9 cellular contexts compared by ENCODE assay signal in genomic region chr17:12395733-12396354, GRCh38.
DNase-seq lines count a peak whose midpoint lies in the region; ATAC-seq, FAIRE-seq and TF ChIP-seq lines count a peak whose summit lies in the region.
"Had no signal": no experiment of that assay in that cellular context is flagged by ENCODE, and none has a peak within 500 bp of the region (broad histone marks: within the 10 kb centered on the region; RNA-seq: fewer than 3 reads in every experiment).

No MANE protein-coding gene starts in this region.

- H3K36me3 Mint-ChIP-seq in nephron progenitor cell (ENCODE audit: low read depth): no peaks in the 10 kb centered on the region

- no peak overlapping the region for H3K27ac ChIP-seq in IMR-90 (ENCODE audit: insufficient read depth, low read length)
- no peak overlapping the region for H3K27ac ChIP-seq in GM12878 (ENCODE audit: control insufficient read depth, insufficient read depth)
- no peak overlapping the region for H3K27ac ChIP-seq in effector memory CD4-positive, alpha-beta T cell (ENCODE audit: insufficient read depth, low read length, poor library complexity, severe bottlenecking)

- H3K18ac ChIP-seq in IMR-90 (ENCODE audit: low read depth, low read length): no peak overlapping the region

- no peak for TF ChIP-seq POLR2A in IMR-90 (IDR thresholded peaks at IDR 0.05; ENCODE audit: low read depth, low read length)
- TF ChIP-seq POLR2A in GM12878 (IDR thresholded peaks at IDR 0.05; ENCODE audit: low read depth, low read length): no peak

- WGBS in IMR-90 (ENCODE audit: extremely low coverage in 2 of 2, insufficient read length in 1 of 2), 2 experiments: 71% methylated on average over 1 of the region's 5 CpGs; no CpG with 5 or more reads in 1 of the 2 experiments
- 27% methylated on average over 5 of the region's 5 CpGs for WGBS in GM12878 (ENCODE audit: insufficient coverage, insufficient replicate concordance, low lambda C conversion rate, missing lambda C conversion rate)

- no peak overlapping the region for H4K8ac ChIP-seq in IMR-90 (ENCODE audit: low read depth in 2 of 2, low read length in 2 of 2)

- H2AK9ac ChIP-seq in IMR-90 (replicated peaks; ENCODE audit: low read depth, low read length, poor library complexity): no peak overlapping the region

- RAD21 ChIA-PET in GM12878 (lab: Charles Lee; ENCODE audit: unreplicated experiment): interaction anchor here (1.2 to 1.6 kb wide), 3 partner anchors 150 to 347 kb away, joined by 3 to 4 read pairs (median 3); no protein-coding TSS in a partner anchor

- no peak overlapping the region for H2BK15ac ChIP-seq in IMR-90 (ENCODE audit: low read depth, low read length)

- no peak overlapping the region for H3K27ac Mint-ChIP-seq in nephron progenitor cell

- H4K5ac ChIP-seq in IMR-90 (ENCODE audit: low read depth, low read length): no peak overlapping the region

- dilution Hi-C loops in IMR-90 (cut with HindIII; ENCODE audit: low sequenced_read_pairs, unreplicated experiment): no loop called here

- H2BK5ac ChIP-seq in IMR-90 (ENCODE audit: low read depth, low read length, poor library complexity, severe bottlenecking): no peak overlapping the region

- in situ Hi-C loops in IMR-90 (cut with MboI; ENCODE audit: low sequenced_read_pairs) (no loop called here), GM12878 (cut with MboI) (no loop called here)

- intact Hi-C loops in IMR-90 (cut with micrococcal nuclease): no loop called here
- intact Hi-C loops in GM12878 (cut with micrococcal nuclease; ENCODE audit: unreplicated experiment): loop anchor here (2.0 to 10.0 kb wide), 3 partner anchors 75 to 269 kb away; partner anchors contain the start of gene MYOCD

- TF ChIP-seq CTCF in IMR-90 (conservative IDR thresholded peaks at IDR 0.05; ENCODE audit: low read depth, low read length): peak; percentile 32; the same call in 1 of the 2 replicates
- TF ChIP-seq CTCF in GM12878 (IDR thresholded peaks at IDR 0.05 in 2 of 3, conservative IDR thresholded peaks at IDR 0.05 in 1 of 3; ENCODE audit: control insufficient read depth in 2 of 3, extremely low read depth in 1 of 3, insufficient read depth in 1 of 3, low read depth in 3 of 3, low read length in 3 of 3): peak; percentile 47 to 63 (median 60)
- peak; percentile 41 for TF ChIP-seq CTCF in nephron progenitor cell (IDR thresholded peaks at IDR 0.05)

- no peak overlapping the region for H2BK20ac ChIP-seq in IMR-90 (ENCODE audit: low read depth, low read length)

- H3K79me1 ChIP-seq in IMR-90 (ENCODE audit: low read depth in 1 of 2, low read length in 2 of 2): no peaks in the 10 kb centered on the region

- H3K4me1 Mint-ChIP-seq in nephron progenitor cell: peaks cover 41% of the 10 kb centered on the region

- no peaks in the 10 kb centered on the region for H4K20me1 ChIP-seq in IMR-90 (ENCODE audit: insufficient read depth, low read length)
- no peaks in the 10 kb centered on the region for H4K20me1 ChIP-seq in GM12878 (ENCODE audit: control insufficient read depth, insufficient read depth)

- ATAC-seq in IMR-90 (ENCODE audit: low read depth) (no peak), GM12878 (peak; percentile 63)

- POLR2A ChIA-PET in IMR-90 (lab: Charles Lee; ENCODE audit: unreplicated experiment) (no interaction called here), GM12878 (lab: Charles Lee) (no interaction called here)

- H3K56ac ChIP-seq in IMR-90 (ENCODE audit: extremely low read depth, insufficient read depth, low read length): no peak overlapping the region

- CTCF ChIA-PET in IMR-90 (lab: Yijun Ruan, JAX): interaction anchor here (0.5 to 1.3 kb wide), 3 partner anchors 9 to 150 kb away, joined by 3 to 4 read pairs (median 3); no protein-coding TSS in a partner anchor
- CTCF ChIA-PET in GM12878 (lab: Yijun Ruan, JAX): interaction anchor here (0.9 to 1.4 kb wide), 10 partner anchors 10 to 346 kb away, joined by 3 to 6 read pairs (median 4); no protein-coding TSS in a partner anchor

- H3K4me3 ChIP-seq in IMR-90 (ENCODE audit: insufficient read depth, low read depth, low read length) (no peak overlapping the region), GM12878 (no peak overlapping the region)
- no peak overlapping the region for H3K4me3 ChIP-seq in effector memory CD4-positive, alpha-beta T cell (ENCODE audit: insufficient read depth, low read depth, low read length, poor library complexity, severe bottlenecking)

- no peaks in the 10 kb centered on the region for H3K9me1 ChIP-seq in IMR-90 (ENCODE audit: insufficient read depth, low read length)

- H3K27me3 ChIP-seq in IMR-90 (ENCODE audit: control insufficient read depth, insufficient read depth, low read length): no peaks in the 10 kb centered on the region
- no peaks in the 10 kb centered on the region for H3K27me3 ChIP-seq in GM12878 (replicated peaks in 1 of 2; ENCODE audit: control insufficient read depth in 2 of 2, insufficient read depth in 2 of 2, low read length in 1 of 2)
- H3K27me3 ChIP-seq in effector memory CD4-positive, alpha-beta T cell (replicated peaks; ENCODE audit: control insufficient read depth, insufficient read depth, low read length, poor library complexity, severe bottlenecking): no peaks in the 10 kb centered on the region

- H3K36me3 ChIP-seq in IMR-90 (ENCODE audit: control insufficient read depth, insufficient read depth, low read length) (no peaks in the 10 kb centered on the region), GM12878 (ENCODE audit: control insufficient read depth in 2 of 2, insufficient read depth in 2 of 2, low read length in 1 of 2) (no peaks in the 10 kb centered on the region)
- H3K36me3 ChIP-seq in effector memory CD4-positive, alpha-beta T cell (ENCODE audit: control insufficient read depth, insufficient read depth, low read length): no peaks in the 10 kb centered on the region

- no peak overlapping the region for H4K91ac ChIP-seq in IMR-90 (ENCODE audit: insufficient read depth, low read depth, low read length)

- no peak overlapping the region for H2AK5ac ChIP-seq in IMR-90 (ENCODE audit: low read depth, low read length)

- BruUV-seq in IMR-90 (replicated peaks; lab: Mats Ljungman, UMichigan) (no TSS peak), GM12878 (replicated peaks; lab: Mats Ljungman, UMichigan) (no TSS peak)

- SMC1A ChIA-PET in GM12878 (lab: Charles Lee; ENCODE audit: uncharacterized antibody, unreplicated experiment): interaction anchor here (0.9 to 2.1 kb wide), 6 partner anchors 53 to 608 kb away, joined by 3 to 5 read pairs (median 3); no protein-coding TSS in a partner anchor

- no peak for TF ChIP-seq EP300 in GM12878 (IDR thresholded peaks at IDR 0.05; ENCODE audit: borderline replicate concordance in 1 of 2, control insufficient read depth in 1 of 2, low read depth in 2 of 2, low read length in 2 of 2)

- TF ChIP-seq RAD21 in IMR-90 (IDR thresholded peaks at IDR 0.05; ENCODE audit: low read length) (peak; percentile 26; the same call in 1 of the 2 replicates), GM12878 (IDR thresholded peaks at IDR 0.05; ENCODE audit: insufficient read depth, low read depth, low read length) (peak; percentile 48; the same call in 1 of the 2 replicates)

- no peak overlapping the region for H3K14ac ChIP-seq in IMR-90 (replicated peaks; ENCODE audit: low read depth, low read length)

- H3K4ac ChIP-seq in IMR-90 (ENCODE audit: low read depth, low read length): no peak overlapping the region

- H2AFZ ChIP-seq in IMR-90 (replicated peaks; ENCODE audit: low read length, poor library complexity) (no peak overlapping the region), GM12878 (ENCODE audit: control insufficient read depth, low read depth, low read length) (no peak overlapping the region)

- H3K9me3 Mint-ChIP-seq in nephron progenitor cell: peaks cover 10% of the 10 kb centered on the region

- H3K79me2 ChIP-seq in GM12878 (ENCODE audit: control insufficient read depth, insufficient read depth, low read length): no peaks in the 10 kb centered on the region

- no peaks in the 10 kb centered on the region for H3K9me3 ChIP-seq in IMR-90 (ENCODE audit: control insufficient read depth, insufficient read depth, low read length)
- no peaks in the 10 kb centered on the region; the same call in 2 of the 3 replicates for H3K9me3 ChIP-seq in GM12878 (replicated peaks; ENCODE audit: control insufficient read depth, insufficient read depth, low read length)
- no peaks in the 10 kb centered on the region for H3K9me3 ChIP-seq in effector memory CD4-positive, alpha-beta T cell (ENCODE audit: control insufficient read depth, low read length)

- H3K9ac ChIP-seq in IMR-90 (ENCODE audit: low read depth, low read length) (no peak overlapping the region), GM12878 (ENCODE audit: control insufficient read depth, insufficient read depth, low read length) (no peak overlapping the region)

- no peak overlapping the region for H3K4me3 Mint-ChIP-seq in nephron progenitor cell

- no peaks in the 10 kb centered on the region for H3K4me1 ChIP-seq in IMR-90 (ENCODE audit: control insufficient read depth, insufficient read depth, low read length)
- H3K4me1 ChIP-seq in GM12878 (ENCODE audit: control insufficient read depth, insufficient read depth, low read length): no peaks in the 10 kb centered on the region
- no peaks in the 10 kb centered on the region for H3K4me1 ChIP-seq in effector memory CD4-positive, alpha-beta T cell (ENCODE audit: control insufficient read depth, insufficient read depth, low read length, poor library complexity, severe bottlenecking)

- FAIRE-seq in GM12878 (lab: Jason Lieb, UNC): no peak

- H2BK120ac ChIP-seq in IMR-90 (ENCODE audit: low read depth, low read length): no peak overlapping the region

- no peak overlapping the region for H3K23ac ChIP-seq in IMR-90 (ENCODE audit: low read depth, low read length)

- H3K27me3 Mint-ChIP-seq in nephron progenitor cell (ENCODE audit: low read depth, poor library complexity): no peaks in the 10 kb centered on the region

- no peak overlapping the region for H3K4me2 ChIP-seq in IMR-90 (ENCODE audit: low read depth, low read length)
- no peak overlapping the region for H3K4me2 ChIP-seq in GM12878 (ENCODE audit: control insufficient read depth, insufficient read depth)

- DNase-seq in DMS 273 (lab: John Stamatoyannopoulos, UW; ENCODE audit: unreplicated experiment) (peak; percentile 70), DMS 273 treated with DMSO at 0.1 percent for 48 hours (lab: John Stamatoyannopoulos, UW) (no peak), IMR-90 (no peak), GM12878 (ENCODE audit: low read depth, low spot score) (no peak), nephron progenitor cell (peak; percentile 31), DMS79 (lab: John Stamatoyannopoulos, UW) (no peak), activated gamma-delta T cell treated with Interleukin-2 at 50 U/mL for 16 hours (no peak)
- no peak for DNase-seq in effector memory CD4-positive, alpha-beta T cell
- DNase-seq: 8988T had no signal

TF ChIP-seq in IMR-90, 13 proteins besides CTCF, POLR2A, EP300 and RAD21:
- no peak for TF ChIP-seq BHLHE40 (IDR thresholded peaks at IDR 0.05; ENCODE audit: low read depth, low read length)
- 0 out of 2 replicates have a peak, but pooled peaks have one; percentile 17 for TF ChIP-seq SMC3 (IDR thresholded peaks at IDR 0.05; ENCODE audit: low read depth, low read length)
TF ChIP-seq in IMR-90: peak in this region for 1.

TF ChIP-seq in GM12878, 131 proteins besides CTCF, POLR2A, EP300 and RAD21 (continues in another document):
- TF ChIP-seq SMC3 (IDR thresholded peaks at IDR 0.05; ENCODE audit: borderline replicate concordance, low read length) (peak; percentile 20; the same call in 1 of the 2 replicates), SP1 (IDR thresholded peaks at IDR 0.05; ENCODE audit: low read depth, low read length) (no peak), YBX1 (IDR thresholded peaks at IDR 0.05) (no peak)

Comparison
In these comparisons a context has a peak if more than half of its experiments do, and no peak if none do; other contexts are left out.
1. DNase-seq: peak in DMS 273 (single experiment) and nephron progenitor cell (single experiment); none in DMS 273 treated with DMSO at 0.1 percent for 48 hours (single experiment), IMR-90 (single experiment), GM12878 (single experiment), DMS79 (single experiment), effector memory CD4-positive, alpha-beta T cell (0 of 3) and activated gamma-delta T cell treated with Interleukin-2 at 50 U/mL for 16 hours (single experiment).
2. Peak in every context shown above with its lines, with median percentiles within 50 percentile points of each other: CTCF ChIP-seq.